In genomic region chr14:31128601-31129526, GRCh38 we compare ENCODE assay signal across 1 cellular context.
TF ChIP-seq lines count a peak whose summit lies in the region.

No MANE protein-coding gene starts in this region.

TF ChIP-seq in WTC11, 78 proteins besides CTCF, POLR2A, EP300 and RAD21 (continued from another document):
- no peak for TF ChIP-seq FOXP4 (CRISPR knock-in tag; IDR thresholded peaks at IDR 0.05)
- no peak for TF ChIP-seq MYBL2 (CRISPR knock-in tag; IDR thresholded peaks at IDR 0.05)
- TF ChIP-seq NR2C2 (CRISPR knock-in tag; IDR thresholded peaks at IDR 0.05): no peak
- no peak for TF ChIP-seq E2F4 (CRISPR knock-in tag; IDR thresholded peaks at IDR 0.05; ENCODE audit: borderline replicate concordance, low read depth)
TF ChIP-seq in WTC11: peak in this region for 0.
